In genomic region chr2:73210696-73211095, GRCh38 we compare ENCODE assay signal across 35 cellular contexts. TPM values are rescaled to one million over a fixed set of nuclear protein-coding genes. Genes with fewer than 3 reads are reported as not detected.
"Had no signal": no experiment of that assay in that cellular context is flagged by ENCODE, and none has a peak within 500 bp of the region (broad histone marks: within the 10 kb centered on the region; RNA-seq: fewer than 3 reads in every experiment).

No MANE protein-coding gene starts in this region.

- H3K4me3 ChIP-seq: pancreas, psoas muscle, skin epidermis, smooth muscle cell, stomach, thoracic aorta, thyroid gland, tibial nerve, upper lobe of left lung, vagina had no signal

- H3K4me2 ChIP-seq: smooth muscle cell had no signal

- DNase-seq: naive B cell; naive thymus-derived CD8-positive, alpha-beta T cell; nephron progenitor cell; nucleus accumbens; pancreas; psoas muscle; right cardiac atrium; stimulated activated CD4-positive, alpha-beta T cell treated with anti-CD3 and anti-CD28 coated beads, Interleukin-15, amount 100 ng/mL, for 24 hours; stimulated activated CD4-positive, alpha-beta T cell treated with anti-CD3 and anti-CD28 coated beads, Interleukin-2, amount 100 ng/mL, for 24 hours; stimulated activated CD4-positive, alpha-beta T cell treated with anti-CD3 and anti-CD28 coated beads, Interleukin-2, amount 100 ng/mL, for 48 hours; stimulated activated CD4-positive, alpha-beta T cell treated with anti-CD3 and anti-CD28 coated beads, Interleukin-4, amount 100 ng/mL, for 24 hours; stimulated activated naive B cell treated with anti-CD40 and anti-IgM and Interleukin-4, amounts not matched to agents 10 μg/mL and 1 μg/mL and 100 μg/mL, for 72 hours; stimulated activated naive CD4-positive, alpha-beta T cell treated with Interleukin-2 at 50 U/mL for 16 hours; stomach; thyroid gland; trophoblast cell; upper lobe of left lung had no signal

- FAIRE-seq: pancreas, urothelium cell line had no signal

- ATAC-seq: naive thymus-derived CD8-positive, alpha-beta T cell; natural killer cell treated with Interleukin-12 subunit alpha and Interleukin-12 subunit beta and Interleukin-15 and Interleukin-18, amount 100 ng/mL, for 72 hours; pancreas; psoas muscle; right cardiac atrium; sciatic nerve; stimulated activated effector memory CD8-positive, alpha-beta T cell treated with anti-CD3 and anti-CD28 coated beads, Interleukin-12 subunit alpha, Interleukin-12 subunit beta, amount 100 ng/mL, for 72 hours; stimulated activated naive B cell treated with anti-CD40 and anti-IgM and Interleukin-4, amounts not matched to agents 10 μg/mL and 1 μg/mL and 100 μg/mL, for 72 hours had no signal

- H3K9me3 ChIP-seq: neutrophil, pancreas, psoas muscle, stomach, thoracic aorta, thyroid gland, tibial nerve, upper lobe of left lung, vagina had no signal

- H3K27ac ChIP-seq: neutrophil, pancreas, psoas muscle, skin epidermis, stomach, thoracic aorta, thyroid gland, tibial nerve, upper lobe of left lung, vagina had no signal

- H3K36me3 ChIP-seq: neutrophil, pancreas, stomach, thoracic aorta, thyroid gland, tibial nerve, upper lobe of left lung, vagina had no signal

- H3K27me3 ChIP-seq: pancreas, upper lobe of left lung, vagina had no signal

RNA-seq across cellular contexts. Expression of gene NOTO, which starts 8.3 kb away (rescaled TPM):
- total RNA-seq: naive thymus-derived CD8-positive, alpha-beta T cell; natural killer cell treated with Interleukin-12 subunit alpha and Interleukin-12 subunit beta and Interleukin-15 and Interleukin-18, amount 100 ng/mL, for 72 hours; neural crest cell; omental fat pad; osteocyte; pancreas; progenitor cell of endocrine pancreas; psoas muscle; renal cortical epithelial cell; right cardiac atrium; sciatic nerve; smooth muscle cell; stomach; subcutaneous adipose tissue; temporal lobe; thoracic aorta; thyroid gland; tibial nerve; ureter; vagina had no signal
- polyA plus RNA-seq: naive thymus-derived CD8-positive, alpha-beta T cell; pancreas; psoas muscle; right cardiac atrium; smooth muscle cell had no signal
